Comparison of ENCODE assay signal across 33 cellular contexts in genomic region chr15:24976932-24977331, GRCh38.
"Had no signal": no experiment of that assay in that cellular context is flagged by ENCODE, and none has a peak within 500 bp of the region (broad histone marks: within the 10 kb centered on the region; RNA-seq: fewer than 3 reads in every experiment).

No MANE protein-coding gene starts in this region.

- H3K4me1 ChIP-seq: adrenal gland, pancreas, spleen, testis, transverse colon had no signal

- H3K27ac ChIP-seq: adrenal gland, pancreas, spleen, testis, transverse colon, WERI-Rb-1 had no signal

- H3K27ac Mint-ChIP-seq: activated CD4-positive, alpha-beta memory T cell treated with anti-CD3 and anti-CD28 coated beads for 36 hours; activated CD4-positive, alpha-beta T cell treated with anti-CD3 and anti-CD28 coated beads, Interleukin-2, amount 10 ng/mL, durations not matched to agents 24 days and 14 days; activated naive CD4-positive, alpha-beta T cell treated with anti-CD3 and anti-CD28 coated beads for 36 hours; activated naive CD8-positive, alpha-beta T cell treated with anti-CD3 and anti-CD28 coated beads for 36 hours; activated T-helper 1 cell treated with anti-CD3 and anti-CD28 coated beads, Interleukin-12 subunit alpha, Interleukin-12 subunit beta, Interleukin-2, Interleukin-4 antibody, amounts not matched to agents 30 ng/mL and 10 ng/mL and 1 ng/mL, durations not matched to agents 14 hours and 24 hours and 36 hours; brain; effector memory CD8-positive, alpha-beta T cell; nephron; T-helper 17 cell had no signal

- H3K4me3 Mint-ChIP-seq: activated CD4-positive, alpha-beta memory T cell treated with anti-CD3 and anti-CD28 coated beads for 36 hours; activated CD4-positive, alpha-beta T cell treated with anti-CD3 and anti-CD28 coated beads, Interleukin-2, amount 10 ng/mL, durations not matched to agents 24 days and 14 days; activated naive CD4-positive, alpha-beta T cell treated with anti-CD3 and anti-CD28 coated beads for 36 hours; activated naive CD8-positive, alpha-beta T cell treated with anti-CD3 and anti-CD28 coated beads for 36 hours; activated T-helper 1 cell treated with anti-CD3 and anti-CD28 coated beads, Interleukin-12 subunit alpha, Interleukin-12 subunit beta, Interleukin-2, Interleukin-4 antibody, amounts not matched to agents 30 ng/mL and 10 ng/mL and 1 ng/mL, durations not matched to agents 14 hours and 24 hours and 36 hours; brain; effector memory CD8-positive, alpha-beta T cell; immature natural killer cell; nephron; T-helper 17 cell had no signal

- H3K9me3 ChIP-seq: adrenal gland, pancreas, testis had no signal

- H3K27me3 ChIP-seq: adrenal gland, pancreas, spleen, testis, transverse colon had no signal

- ATAC-seq: effector memory CD8-positive, alpha-beta T cell; esophagus mucosa; left colon; pancreas; stimulated activated naive CD8-positive, alpha-beta T cell treated with anti-CD3 and anti-CD28 coated beads, Interleukin-15, Interleukin-2, amounts not matched to agents 100 U/mL and 50 U/mL, for 24 hours; T-helper 17 cell had no signal

- H3K4me3 ChIP-seq: adrenal gland, pancreas, spleen, testis, transverse colon had no signal

- H3K27me3 Mint-ChIP-seq: activated CD4-positive, alpha-beta memory T cell treated with anti-CD3 and anti-CD28 coated beads for 36 hours; activated CD4-positive, alpha-beta T cell treated with anti-CD3 and anti-CD28 coated beads, Interleukin-2, amount 10 ng/mL, durations not matched to agents 24 days and 14 days; activated naive CD8-positive, alpha-beta T cell treated with anti-CD3 and anti-CD28 coated beads for 36 hours; effector memory CD8-positive, alpha-beta T cell; T-helper 17 cell had no signal

- DNase-seq: activated CD4-positive, alpha-beta memory T cell treated with anti-CD3 and anti-CD28 coated beads for 36 hours; activated CD4-positive, alpha-beta T cell treated with anti-CD3 and anti-CD28 coated beads, Interleukin-2, amount 10 ng/mL, durations not matched to agents 24 days and 14 days; activated CD4-positive, CD25-positive, alpha-beta regulatory T cell treated with anti-CD3 and anti-CD28 coated beads, Interleukin-2, amount 50 U/mL, for 72 hours; activated CD8-positive, alpha-beta memory T cell treated with anti-CD3 and anti-CD28 coated beads, Interleukin-2, amount 50 U/mL, for 4 hours; activated effector memory CD4-positive, alpha-beta T cell treated with anti-CD3 and anti-CD28 coated beads, Interleukin-2, amount 50 U/mL, for 16 hours; activated naive CD4-positive, alpha-beta T cell treated with anti-CD3 and anti-CD28 coated beads for 36 hours; activated naive CD8-positive, alpha-beta T cell treated with anti-CD3 and anti-CD28 coated beads for 36 hours; activated T-cell treated with anti-CD3 and anti-CD28 coated beads, Interleukin-2, amount 50 U/mL, for 1 hour; adrenal gland; aorta; cortex of kidney; effector memory CD8-positive, alpha-beta T cell; foreskin fibroblast; head of caudate nucleus; hippocampal formation; immature natural killer cell; kidney; left colon; mammary epithelial cell; pancreas; right cardiac atrium; spleen; stimulated activated CD4-positive, alpha-beta T cell treated with anti-CD3 and anti-CD28 coated beads, Interleukin-4, amount 100 ng/mL, for 1 hour; stimulated activated naive CD8-positive, alpha-beta T cell treated with anti-CD3 and anti-CD28 coated beads, Interleukin-15, Interleukin-2, amounts not matched to agents 100 U/mL and 50 U/mL, for 24 hours; T-helper 17 cell; T1000; testis; transverse colon; WERI-Rb-1 had no signal

- H3K4me1 Mint-ChIP-seq: activated CD4-positive, alpha-beta T cell treated with anti-CD3 and anti-CD28 coated beads, Interleukin-2, amount 10 ng/mL, durations not matched to agents 24 days and 14 days; activated naive CD8-positive, alpha-beta T cell treated with anti-CD3 and anti-CD28 coated beads for 36 hours; brain; nephron; T-helper 17 cell had no signal

- H3K9me3 Mint-ChIP-seq: effector memory CD8-positive, alpha-beta T cell had no signal
